10 cellular contexts compared by ENCODE assay signal in the genomic region with DNA sequence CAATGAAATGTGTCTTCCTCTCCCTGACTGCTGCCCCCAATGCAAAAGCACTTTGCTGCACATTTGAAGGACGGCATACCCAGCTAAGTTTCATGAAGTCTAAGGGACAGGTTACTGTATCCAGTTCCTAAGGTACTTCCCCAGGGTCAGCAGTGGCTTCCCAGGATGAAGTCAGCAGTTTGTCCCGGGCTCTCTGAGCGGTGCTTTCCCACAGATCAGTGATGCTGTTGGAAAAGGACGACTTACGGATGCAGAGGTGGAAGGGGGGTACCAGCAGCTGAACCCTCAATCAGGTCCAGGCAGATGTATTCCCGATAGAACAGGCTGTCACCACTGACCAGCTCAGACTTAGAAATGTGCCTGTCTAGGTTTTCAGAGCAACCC.
DNase-seq lines count a peak whose midpoint lies in the region; ATAC-seq and TF ChIP-seq lines count a peak whose summit lies in the region.
"Had no signal": no experiment of that assay in that cellular context is flagged by ENCODE, and none has a peak within 500 bp of the region (broad histone marks: within the 10 kb centered on the region; RNA-seq: fewer than 3 reads in every experiment).

No MANE protein-coding gene starts in this region.

- peaks cover 23% of the 10 kb centered on the region for H3K4me1 ChIP-seq in HUES48 (ENCODE audit: control insufficient read depth, insufficient read depth, low read length)
- H3K4me1 ChIP-seq in left lung: peaks cover 4 to 18% of the 10 kb centered on the region in 2 donors
- peaks cover 0 to 24% (median 15%) of the 10 kb centered on the region in 4 donors for H3K4me1 ChIP-seq in stomach

- intact Hi-C loops in left lung (cut with DNase I) (no loop called here), stomach (cut with DNase I; ENCODE audit: low total_unique reads) (no loop called here)

- no peaks in the 10 kb centered on the region for H3K27me3 Mint-ChIP-seq in chondrocyte (ENCODE audit: low read depth)

- 62 to 70% (median 65%) methylated on average over 6 of the region's 6 CpGs for WGBS in stomach, 5 donors

- H3K4me1 Mint-ChIP-seq in chondrocyte (ENCODE audit: low read depth): peaks cover 80% of the 10 kb centered on the region

- H3K27me3 ChIP-seq in HUES48 (ENCODE audit: control insufficient read depth, insufficient read depth, low read length) (peaks cover 48% of the 10 kb centered on the region), left lung (peaks cover 11 to 63% of the 10 kb centered on the region in 2 donors), stomach (peaks cover 0 to 57% (median 22%) of the 10 kb centered on the region in 3 donors)

- H3K36me3 Mint-ChIP-seq in chondrocyte (ENCODE audit: low read depth): peaks cover 7% of the 10 kb centered on the region

- H3K27ac Mint-ChIP-seq in chondrocyte (ENCODE audit: unreplicated experiment): peak overlapping the region; percentile 90

- peak; percentile 6 for ATAC-seq in left lung
- ATAC-seq: K562 had no signal

- no peak for TF ChIP-seq EP300 in stomach (IDR thresholded peaks at IDR 0.05)

- no peaks in the 10 kb centered on the region for H3K9me3 ChIP-seq in HUES48 (ENCODE audit: control insufficient read depth, insufficient read depth, low read length)
- H3K9me3 ChIP-seq in left lung: no peaks in the 10 kb centered on the region
- no peaks in the 10 kb centered on the region for H3K9me3 ChIP-seq in stomach

- peak overlapping the region; percentile 78 for H3K4me3 ChIP-seq in HUES48 (ENCODE audit: low read depth, low read length)
- H3K4me3 ChIP-seq in left lung: peak overlapping the region; percentile 34 to 43
- peak overlapping the region; percentile 44 to 51 (median 50) for H3K4me3 ChIP-seq in stomach
- H3K4me3 ChIP-seq: K562 had no signal

- H3K9ac ChIP-seq in HUES48 (ENCODE audit: low read depth, low read length): peak overlapping the region; percentile 71; the same call in 1 of the 2 replicates

- peak overlapping the region; percentile 73 for H3K4me3 Mint-ChIP-seq in chondrocyte (ENCODE audit: unreplicated experiment)

- H3K36me3 ChIP-seq in HUES48 (ENCODE audit: control insufficient read depth, insufficient read depth, low read length) (no peaks in the 10 kb centered on the region), left lung (no peaks in the 10 kb centered on the region), stomach (no peaks in the 10 kb centered on the region)

- TF ChIP-seq POLR2A in stomach (IDR thresholded peaks at IDR 0.05): no peak

- TF ChIP-seq CTCF in chondrocyte (IDR thresholded peaks at IDR 0.05) (no peak), left lung (IDR thresholded peaks at IDR 0.05) (no peak), stomach (IDR thresholded peaks at IDR 0.05) (no peak)

- H3K9me3 Mint-ChIP-seq in chondrocyte (ENCODE audit: low read depth): no peaks in the 10 kb centered on the region

- DNase-seq in chondrocyte (ENCODE audit: low spot score): no peak
- no peak for DNase-seq in left lung
- no peak for DNase-seq in stomach
- DNase-seq in NCI-H2081 treated with DMSO at 0.1 percent for 48 hours (lab: John Stamatoyannopoulos, UW): no peak
- no peak for DNase-seq in activated CD8-positive, alpha-beta memory T cell treated with anti-CD3 and anti-CD28 coated beads for 24 hours
- no peak for DNase-seq in NCI-H226
- no peak for DNase-seq in DMS 273 treated with DMSO at 0.1 percent for 48 hours (lab: John Stamatoyannopoulos, UW)

- peak overlapping the region; percentile 34 for H3K27ac ChIP-seq in HUES48 (ENCODE audit: low read depth, low read length)
- H3K27ac ChIP-seq in left lung: peak overlapping the region in 1 of 2 donors; percentile 46
- peak overlapping the region in 2 of 5 donors; percentile 59 to 77 for H3K27ac ChIP-seq in stomach
- H3K27ac ChIP-seq: RWPE1 had no signal
